33 cellular contexts compared by ENCODE assay signal in the genomic region with DNA sequence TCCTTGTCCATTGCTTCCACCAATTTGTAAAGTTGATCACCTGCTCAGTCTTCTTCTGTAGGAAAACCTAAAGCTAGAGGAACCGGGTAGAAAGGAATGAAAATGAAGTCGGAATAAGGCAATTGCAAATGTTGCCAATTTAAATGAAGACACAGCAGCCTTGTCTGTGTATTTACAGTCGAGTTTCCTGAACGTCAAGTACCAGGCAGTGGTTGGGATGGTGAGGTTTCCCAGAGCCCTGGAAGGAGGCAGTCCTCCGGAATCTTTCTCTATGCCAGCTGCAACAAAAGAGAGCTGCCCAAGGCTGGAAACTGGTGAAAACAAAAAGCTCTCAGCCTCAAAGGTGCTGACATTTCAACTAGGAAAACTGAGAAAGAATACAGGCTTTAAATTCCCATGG. TPM values are rescaled to one million over a fixed set of nuclear protein-coding genes. Genes with fewer than 3 reads are reported as not detected.
DNase-seq lines count a peak whose midpoint lies in the region; ATAC-seq, FAIRE-seq and TF ChIP-seq lines count a peak whose summit lies in the region.
"Had no signal": no experiment of that assay in that cellular context is flagged by ENCODE, and none has a peak within 500 bp of the region (broad histone marks: within the 10 kb centered on the region; RNA-seq: fewer than 3 reads in every experiment).

No MANE protein-coding gene starts in this region.

- TF ChIP-seq EP300 in K562 (IDR thresholded peaks at IDR 0.05; ENCODE audit: low read length) (no peak), sigmoid colon (IDR thresholded peaks at IDR 0.05) (no peak)

- H3K4me3 ChIP-seq in K562 (no peak overlapping the region), neural progenitor cell (no peak overlapping the region), sigmoid colon (no peak overlapping the region)
- H3K4me3 ChIP-seq: BLaER1 treated with 17β-estradiol and CSF1 and Interleukin-3, amounts not matched to agents 10 nM and 100 nM; GM12878 had no signal

- H3K36me3 Mint-ChIP-seq in neural progenitor cell = no peaks in the 10 kb centered on the region
- H3K36me3 Mint-ChIP-seq: CD8-positive, alpha-beta T cell had no signal

- no peaks in the 10 kb centered on the region for H3K9me3 Mint-ChIP-seq in neural progenitor cell
- H3K9me3 Mint-ChIP-seq: CD4-positive, alpha-beta T cell; CD8-positive, alpha-beta T cell had no signal

- no peaks in the 10 kb centered on the region for H3K9me3 ChIP-seq in K562 (replicated peaks; ENCODE audit: control insufficient read depth, insufficient read depth, low read depth, low read length)
- H3K9me3 ChIP-seq in neural progenitor cell (ENCODE audit: low read depth) = no peaks in the 10 kb centered on the region
- H3K9me3 ChIP-seq in sigmoid colon = no peaks in the 10 kb centered on the region
- H3K9me3 ChIP-seq: BLaER1 treated with 17β-estradiol and CSF1 and Interleukin-3, amounts not matched to agents 10 nM and 100 nM had no signal

- CTCF ChIA-PET in K562 (lab: Yijun Ruan, JAX; ENCODE audit: low intra/inter-chr PET ratio) = no interaction called here

- H3K4me3 Mint-ChIP-seq in neural progenitor cell = no peak overlapping the region
- H3K4me3 Mint-ChIP-seq: B cell; CD4-positive, alpha-beta T cell; CD8-positive, alpha-beta T cell had no signal

- H3K9me1 ChIP-seq in K562 (ENCODE audit: control insufficient read depth, insufficient read depth, low read length) = no peaks in the 10 kb centered on the region

- peaks cover 2% of the 10 kb centered on the region for H3K27me3 Mint-ChIP-seq in neural progenitor cell (ENCODE audit: insufficient read depth, low read depth)

- H3K36me3 ChIP-seq in K562 (ENCODE audit: control insufficient read depth, insufficient read depth, low read length) (no peaks in the 10 kb centered on the region), neural progenitor cell (no peaks in the 10 kb centered on the region), sigmoid colon (no peaks in the 10 kb centered on the region)
- H3K36me3 ChIP-seq: BLaER1 treated with 17β-estradiol and CSF1 and Interleukin-3, amounts not matched to agents 10 nM and 100 nM had no signal

- H3K4me1 Mint-ChIP-seq in neural progenitor cell = no peaks in the 10 kb centered on the region
- H3K4me1 Mint-ChIP-seq: B cell had no signal

- intact Hi-C loops in K562 (cut with micrococcal nuclease) = no loop called here
- intact Hi-C loops in sigmoid colon (cut with DNase I) = loop anchor here (5.0 kb wide), 1 partner anchor 43 kb away; a partner anchor contains a TSS

- TF ChIP-seq CTCF in K562 (IDR thresholded peaks at IDR 0.05 in 2 of 3, conservative IDR thresholded peaks at IDR 0.05 in 1 of 3; ENCODE audit: insufficient read depth in 2 of 3, low read depth in 1 of 3, low read length in 3 of 3) (no peak), neural progenitor cell (IDR thresholded peaks at IDR 0.05) (no peak), sigmoid colon (IDR thresholded peaks at IDR 0.05) (no peak)

- H2AFZ ChIP-seq in K562 (ENCODE audit: low read depth, low read length) = peak overlapping the region; percentile 69
- H2AFZ ChIP-seq in neural progenitor cell (replicated peaks) = peak overlapping the region; percentile 21

- no peak for DNase-seq in K562 (ENCODE audit: extremely low read depth in 1 of 4, low spot score in 3 of 4)
- peak; percentile 30 for DNase-seq in mucosa of gallbladder (ENCODE audit: low spot score)
- DNase-seq in neural progenitor cell (ENCODE audit: low spot score) = no peak
- DNase-seq in sigmoid colon = no peak
- no peak for DNase-seq in stimulated activated CD4-positive, alpha-beta T cell treated with anti-CD3 and anti-CD28 coated beads, Interleukin-4, amount 100 ng/mL, for 24 hours
- DNase-seq in stimulated activated CD8-positive, alpha-beta memory T cell treated with anti-CD3 and anti-CD28 coated beads, Interleukin-4, amount 100 ng/mL, for 48 hours = no peak
- no peak for DNase-seq in NCI-H1436 treated with DMSO at 0.1 percent for 48 hours (lab: John Stamatoyannopoulos, UW)
- DNase-seq: 8988T; ACHN; AML-193; CD4-positive, alpha-beta T cell; CD8-positive, alpha-beta T cell; DMS 273 treated with DMSO at 0.1 percent for 48 hours; DMS153; DMS53; DMS79; DND-41; EL; GDM1 had no signal

- FAIRE-seq in K562 (lab: Jason Lieb, UNC) = no peak
- FAIRE-seq: A204.1, GM12878, GM12892, GM18507, GM19239 had no signal

- no peak for TF ChIP-seq POLR2A in K562 (conservative IDR thresholded peaks at IDR 0.05)
- no peak for TF ChIP-seq POLR2A in sigmoid colon (IDR thresholded peaks at IDR 0.05)

- ATAC-seq in K562 = no peak
- no peak for ATAC-seq in GM18870 (IDR thresholded peaks at IDR 0.05; ENCODE audit: unreplicated experiment)
- ATAC-seq: CD8-positive, alpha-beta T cell; GM12878 had no signal

- peaks cover 0 to under 1% of the 10 kb centered on the region in 2 experiments; a peak in 1 of 5 replicates for H3K4me1 ChIP-seq in K562 (replicated peaks in 1 of 2; ENCODE audit: control insufficient read depth in 2 of 2, insufficient read depth in 2 of 2, low read length in 2 of 2)
- H3K4me1 ChIP-seq in neural progenitor cell = no peaks in the 10 kb centered on the region
- H3K4me1 ChIP-seq in sigmoid colon = peaks cover 0 to 16% (median 8%) of the 10 kb centered on the region in 4 donors
- H3K4me1 ChIP-seq: BLaER1 treated with 17β-estradiol and CSF1 and Interleukin-3, amounts not matched to agents 10 nM and 100 nM had no signal

- H4K20me1 ChIP-seq in K562 (replicated peaks; ENCODE audit: control insufficient read depth, insufficient read depth, low read length) (no peaks in the 10 kb centered on the region), neural progenitor cell (ENCODE audit: low read depth) (no peaks in the 10 kb centered on the region)
- H4K20me1 ChIP-seq: BLaER1 treated with 17β-estradiol and CSF1 and Interleukin-3, amounts not matched to agents 10 nM and 100 nM had no signal

- POLR2A ChIA-PET in K562 (lab: Yijun Ruan, JAX) = interaction anchor here (0.5 to 0.7 kb wide), 3 partner anchors 14 to 29 kb away, joined by 3 read pairs; a partner anchor contains a TSS

- H3K27me3 ChIP-seq in K562 (ENCODE audit: control insufficient read depth in 2 of 2, insufficient read depth in 2 of 2, low read length in 2 of 2) (no peaks in the 10 kb centered on the region; a peak in 2 of 5 replicates), neural progenitor cell (no peaks in the 10 kb centered on the region), sigmoid colon (no peaks in the 10 kb centered on the region)
- H3K27me3 ChIP-seq: BLaER1 treated with 17β-estradiol and CSF1 and Interleukin-3, amounts not matched to agents 10 nM and 100 nM had no signal

- H3F3A ChIP-seq in neural progenitor cell (ENCODE audit: low read depth) = no peaks in the 10 kb centered on the region

- H3K4me2 ChIP-seq in K562 (ENCODE audit: insufficient read depth, low read length) = no peak overlapping the region
- no peak overlapping the region for H3K4me2 ChIP-seq in neural progenitor cell
- H3K4me2 ChIP-seq: BLaER1 treated with 17β-estradiol and CSF1 and Interleukin-3, amounts not matched to agents 10 nM and 100 nM had no signal

- H3K9ac ChIP-seq in K562 (ENCODE audit: insufficient read depth in 1 of 2, low read depth in 2 of 2, low read length in 2 of 2) = no peak overlapping the region
- H3K9ac ChIP-seq in neural progenitor cell = no peak overlapping the region
- H3K9ac ChIP-seq: BLaER1 treated with 17β-estradiol and CSF1 and Interleukin-3, amounts not matched to agents 10 nM and 100 nM had no signal

- 6% methylated on average over 5 of the region's 5 CpGs for WGBS in K562 (ENCODE audit: insufficient coverage, low coverage, missing lambda C conversion rate)
- WGBS in sigmoid colon, 2 donors = 61 to 65% methylated on average over 5 of the region's 5 CpGs

- no peak overlapping the region for H3K27ac Mint-ChIP-seq in neural progenitor cell
- H3K27ac Mint-ChIP-seq: B cell; CD4-positive, alpha-beta T cell; CD8-positive, alpha-beta T cell had no signal

- H3K79me2 ChIP-seq in K562 (ENCODE audit: control insufficient read depth, insufficient read depth, low read length) = no peaks in the 10 kb centered on the region
- H3K79me2 ChIP-seq in neural progenitor cell (ENCODE audit: low read depth) = no peaks in the 10 kb centered on the region

- BruUV-seq in K562 (replicated peaks; lab: Mats Ljungman, UMichigan) = no TSS peak

- H3K27ac ChIP-seq in K562 (ENCODE audit: extremely low read depth, low read depth, low read length) (no peak overlapping the region), neural progenitor cell (no peak overlapping the region), sigmoid colon (peak overlapping the region in 3 of 4 donors; percentile 43 to 47 (median 47))
- H3K27ac ChIP-seq: BLaER1 treated with 17β-estradiol and CSF1 and Interleukin-3, amounts not matched to agents 10 nM and 100 nM; C4-2B had no signal

- TF ChIP-seq RAD21 in K562 (CRISPR knock-in tag; conservative IDR thresholded peaks at IDR 0.05 in 1 of 2, IDR thresholded peaks at IDR 0.05 in 1 of 2) = no peak

- in situ Hi-C loops in K562 (cut with MboI) = no loop called here

RNA-seq across cellular contexts. Expression of a gene that starts 17.7 kb away (rescaled TPM):
- total RNA-seq in K562 (2011; cell fraction: chromatin; rRNA removed; ENCODE audit: low replicate concordance) = 0.30 TPM in 1 of 2 replicates, not detected in the other
- total RNA-seq in K562 (2011; cell fraction: nucleolus; rRNA removed) = 0.33 TPM in 1 of 2 replicates, not detected in the other
- total RNA-seq in K562 (2011; cell fraction: nucleoplasm; rRNA removed) = 0.38 TPM in 1 of 2 replicates, not detected in the other
- 0.12 TPM in 1 of 2 replicates, not detected in the other for total RNA-seq in K562 (2014; rRNA removed)
- total RNA-seq in K562 (2014; rRNA removed; fragmentation: Illumina TruSeq; extraction: Trizol) = 0.18 and 0.29 TPM in 2 replicates
- 0.68 and 0.83 TPM in 2 replicates for total RNA-seq in K562 (2015; rRNA removed; fragmentation: Illumina TruSeq; extraction: Trizol)
- total RNA-seq in K562 (2021) = 0.24 TPM in 1 of 2 replicates, not detected in the other
- polyA plus RNA-seq in K562 (2011; rRNA removed) = 0.28 and 0.42 TPM in 2 replicates
- 0.63 and 1.4 TPM in 2 replicates for polyA plus RNA-seq in K562 (2011; cell fraction: cytosol; rRNA removed)
- 0.13 and 0.74 TPM in 2 replicates for polyA plus RNA-seq in K562 (2011; cell fraction: nucleus; rRNA removed)
- polyA plus RNA-seq in K562 (2012) = 0.09 and 0.15 TPM in 2 replicates
- 0.39 TPM in 1 of 2 replicates, not detected in the other for polyA plus RNA-seq in K562 (2014; fragmentation: Illumina TruSeq; extraction: Trizol)
- polyA plus RNA-seq in K562 (2014; fragmentation: Nextera tagmentation; extraction: Ambion mirVana) = under 1 TPM in 1 of 2 experiments, not detected in 1; 0.21 TPM
- polyA plus RNA-seq in K562 (2014; rRNA removed) = 0.17 and 0.30 TPM in 2 replicates
- 0.11 and 0.21 TPM in 2 replicates for polyA minus RNA-seq in K562 (2011; rRNA and poly(A)+ RNA removed)
- not detected in 2 replicates for polyA minus RNA-seq in K562 (2011; cell fraction: cytosol; rRNA and poly(A)+ RNA removed)
- not detected in 2 replicates for polyA minus RNA-seq in K562 (2011; cell fraction: nucleus; rRNA and poly(A)+ RNA removed)
- total RNA-seq in mucosa of gallbladder = not detected
- total RNA-seq in neural progenitor cell (ENCODE audit: low replicate concordance) = 0.06 TPM in 1 of 2 replicates, not detected in the other
- total RNA-seq in sigmoid colon = not detected
- polyA plus RNA-seq in sigmoid colon = under 1 TPM in 1 of 3 donors, not detected in 2; 0.25 TPM
- total RNA-seq: A673; CD8-positive, alpha-beta T cell; Daoy; G401; GM12878 had no signal
- polyA plus RNA-seq: AG04450, BJ had no signal

RNA-seq across cellular contexts. Expression of a gene that starts 18.5 kb away (rescaled TPM):
- not detected in 2 replicates for total RNA-seq in K562 (2011; cell fraction: chromatin; rRNA removed; ENCODE audit: low replicate concordance)
- not detected in 2 replicates for total RNA-seq in K562 (2011; cell fraction: nucleolus; rRNA removed)
- not detected in 2 replicates for total RNA-seq in K562 (2011; cell fraction: nucleoplasm; rRNA removed)
- total RNA-seq in K562 (2014; rRNA removed) (not detected in 2 replicates), K562 (2014; rRNA removed; fragmentation: Illumina TruSeq; extraction: Trizol) (not detected in 2 replicates), K562 (2015; rRNA removed; fragmentation: Illumina TruSeq; extraction: Trizol) (0.22 TPM in 1 of 2 replicates, not detected in the other), K562 (2021) (not detected in 2 replicates), mucosa of gallbladder (1.3 TPM), neural progenitor cell (ENCODE audit: low replicate concordance) (1.5 TPM in 1 of 2 replicates, not detected in the other), sigmoid colon (1 to 10 TPM in 1 of 4 donors, not detected in 3; 2.9 TPM)
- polyA plus RNA-seq in K562 (2011; rRNA removed) (not detected in 2 replicates), K562 (2014; fragmentation: Illumina TruSeq; extraction: Trizol) (not detected in 2 replicates), K562 (2014; fragmentation: Nextera tagmentation; extraction: Ambion mirVana) (under 1 TPM in 1 of 2 experiments, not detected in 1; 0.17 TPM), K562 (2014; rRNA removed) (1.4 TPM in 1 of 2 replicates, not detected in the other), sigmoid colon (under 1 TPM in 1 of 3 donors, not detected in 2; 0.47 TPM)
- not detected in 2 replicates for polyA plus RNA-seq in K562 (2011; cell fraction: cytosol; rRNA removed)
- 0.74 and 0.88 TPM in 2 replicates for polyA plus RNA-seq in K562 (2011; cell fraction: nucleus; rRNA removed)
- not detected in 2 replicates for polyA plus RNA-seq in K562 (2012)
- not detected in 2 replicates for polyA minus RNA-seq in K562 (2011; rRNA and poly(A)+ RNA removed)
- polyA minus RNA-seq in K562 (2011; cell fraction: cytosol; rRNA and poly(A)+ RNA removed) = not detected in 2 replicates
- polyA minus RNA-seq in K562 (2011; cell fraction: nucleus; rRNA and poly(A)+ RNA removed) = not detected in 2 replicates
- total RNA-seq: A673; CD8-positive, alpha-beta T cell; Daoy; GM12878 had no signal
- polyA plus RNA-seq: AG04450, BJ, GM12878 had no signal

RNA-seq across cellular contexts. Expression of a gene that starts 29.7 kb away (rescaled TPM):
- total RNA-seq in K562 (2011; cell fraction: chromatin; rRNA removed; ENCODE audit: low replicate concordance) = 18.6 and 35.5 TPM in 2 replicates
- 16.1 and 22.7 TPM in 2 replicates for total RNA-seq in K562 (2011; cell fraction: nucleolus; rRNA removed)
- total RNA-seq in K562 (2011; cell fraction: nucleoplasm; rRNA removed) = 17.8 and 18.6 TPM in 2 replicates
- total RNA-seq in K562 (2014; rRNA removed) (3.3 and 5.2 TPM in 2 replicates), K562 (2014; rRNA removed; fragmentation: Illumina TruSeq; extraction: Trizol) (1.8 and 3.2 TPM in 2 replicates), K562 (2015; rRNA removed; fragmentation: Illumina TruSeq; extraction: Trizol) (2.5 and 2.6 TPM in 2 replicates), K562 (2021) (6.4 and 7.8 TPM in 2 replicates), mucosa of gallbladder (44.1 TPM), neural progenitor cell (ENCODE audit: low replicate concordance) (5.7 and 11.3 TPM in 2 replicates), sigmoid colon (10 to 100 TPM; 17.8 to 27.3 (median 21.3) TPM)
- polyA plus RNA-seq in K562 (2011; rRNA removed) (7.3 and 11.1 TPM in 2 replicates), K562 (2014; fragmentation: Illumina TruSeq; extraction: Trizol) (5.1 and 5.2 TPM in 2 replicates), K562 (2014; fragmentation: Nextera tagmentation; extraction: Ambion mirVana) (under 1 TPM; 0.10 to 0.13 TPM), K562 (2014; rRNA removed) (5.1 and 6.1 TPM in 2 replicates), sigmoid colon (10 to 100 TPM; 15.6 to 23.4 (median 18.1) TPM)
- polyA plus RNA-seq in K562 (2011; cell fraction: cytosol; rRNA removed) = 9.0 and 9.1 TPM in 2 replicates
- polyA plus RNA-seq in K562 (2011; cell fraction: nucleus; rRNA removed) = 46.9 and 48.0 TPM in 2 replicates
- 5.8 and 10.7 TPM in 2 replicates for polyA plus RNA-seq in K562 (2012)
- 3.4 and 4.0 TPM in 2 replicates for polyA minus RNA-seq in K562 (2011; rRNA and poly(A)+ RNA removed)
- polyA minus RNA-seq in K562 (2011; cell fraction: cytosol; rRNA and poly(A)+ RNA removed) = 3.6 and 3.9 TPM in 2 replicates
- 4.8 and 5.9 TPM in 2 replicates for polyA minus RNA-seq in K562 (2011; cell fraction: nucleus; rRNA and poly(A)+ RNA removed)

RNA-seq across cellular contexts. Expression of a gene that starts 37.2 kb away (rescaled TPM):
- 50.6 and 183 TPM in 2 replicates for total RNA-seq in K562 (2011; cell fraction: chromatin; rRNA removed; ENCODE audit: low replicate concordance)
- 131 and 133 TPM in 2 replicates for total RNA-seq in K562 (2011; cell fraction: nucleolus; rRNA removed)
- 70.0 and 70.2 TPM in 2 replicates for total RNA-seq in K562 (2011; cell fraction: nucleoplasm; rRNA removed)
- total RNA-seq in K562 (2014; rRNA removed) (22.2 and 22.4 TPM in 2 replicates), K562 (2014; rRNA removed; fragmentation: Illumina TruSeq; extraction: Trizol) (3.2 and 3.6 TPM in 2 replicates), K562 (2015; rRNA removed; fragmentation: Illumina TruSeq; extraction: Trizol) (6.2 and 7.7 TPM in 2 replicates), K562 (2021) (37.7 and 45.9 TPM in 2 replicates), mucosa of gallbladder (39.3 TPM), neural progenitor cell (ENCODE audit: low replicate concordance) (4.4 and 16.6 TPM in 2 replicates), sigmoid colon (10 to 100 TPM; 12.1 to 22.7 (median 14.4) TPM)
- polyA plus RNA-seq in K562 (2011; rRNA removed) (4.6 and 11.2 TPM in 2 replicates), K562 (2014; fragmentation: Illumina TruSeq; extraction: Trizol) (5.2 and 15.8 TPM in 2 replicates), K562 (2014; fragmentation: Nextera tagmentation; extraction: Ambion mirVana) (under 1 TPM; 0.25 to 0.53 TPM), K562 (2014; rRNA removed) (21.0 and 21.6 TPM in 2 replicates), sigmoid colon (10 to 100 TPM; 13.2 to 27.6 (median 19.4) TPM)
- 6.2 and 17.3 TPM in 2 replicates for polyA plus RNA-seq in K562 (2011; cell fraction: cytosol; rRNA removed)
- 42.8 and 78.0 TPM in 2 replicates for polyA plus RNA-seq in K562 (2011; cell fraction: nucleus; rRNA removed)
- polyA plus RNA-seq in K562 (2012) = 22.5 and 32.9 TPM in 2 replicates
- 5.7 and 7.2 TPM in 2 replicates for polyA minus RNA-seq in K562 (2011; rRNA and poly(A)+ RNA removed)
- polyA minus RNA-seq in K562 (2011; cell fraction: cytosol; rRNA and poly(A)+ RNA removed) = 18.2 and 19.4 TPM in 2 replicates
- polyA minus RNA-seq in K562 (2011; cell fraction: nucleus; rRNA and poly(A)+ RNA removed) = 45.1 and 49.8 TPM in 2 replicates

RNA-seq across cellular contexts. Expression of a gene that starts 42.6 kb away (rescaled TPM):
- total RNA-seq in K562 (2011; cell fraction: chromatin; rRNA removed; ENCODE audit: low replicate concordance) = 6.5 and 18.2 TPM in 2 replicates
- total RNA-seq in K562 (2011; cell fraction: nucleolus; rRNA removed) = 10.7 and 15.0 TPM in 2 replicates
- total RNA-seq in K562 (2011; cell fraction: nucleoplasm; rRNA removed) = 7.7 and 8.2 TPM in 2 replicates
- 7.0 and 7.3 TPM in 2 replicates for total RNA-seq in K562 (2014; rRNA removed)
- 2.5 and 3.1 TPM in 2 replicates for total RNA-seq in K562 (2014; rRNA removed; fragmentation: Illumina TruSeq; extraction: Trizol)
- total RNA-seq in K562 (2015; rRNA removed; fragmentation: Illumina TruSeq; extraction: Trizol) = 4.4 and 4.8 TPM in 2 replicates
- 8.7 TPM in 2 replicates for total RNA-seq in K562 (2021)
- polyA plus RNA-seq in K562 (2011; rRNA removed) = 7.2 and 9.0 TPM in 2 replicates
- 8.1 and 21.2 TPM in 2 replicates for polyA plus RNA-seq in K562 (2011; cell fraction: cytosol; rRNA removed)
- 5.7 and 9.2 TPM in 2 replicates for polyA plus RNA-seq in K562 (2011; cell fraction: nucleus; rRNA removed)
- 7.4 and 11.4 TPM in 2 replicates for polyA plus RNA-seq in K562 (2012)
- polyA plus RNA-seq in K562 (2014; fragmentation: Illumina TruSeq; extraction: Trizol) = 8.9 and 10.0 TPM in 2 replicates
- 1 to 10 TPM; 1.7 to 1.9 TPM for polyA plus RNA-seq in K562 (2014; fragmentation: Nextera tagmentation; extraction: Ambion mirVana)
- polyA plus RNA-seq in K562 (2014; rRNA removed) = 5.2 and 6.4 TPM in 2 replicates
- 4.9 and 7.0 TPM in 2 replicates for polyA minus RNA-seq in K562 (2011; rRNA and poly(A)+ RNA removed)
- polyA minus RNA-seq in K562 (2011; cell fraction: cytosol; rRNA and poly(A)+ RNA removed) = 5.3 and 7.1 TPM in 2 replicates
- 3.9 and 4.1 TPM in 2 replicates for polyA minus RNA-seq in K562 (2011; cell fraction: nucleus; rRNA and poly(A)+ RNA removed)
- 5.5 TPM for total RNA-seq in mucosa of gallbladder
- 0.28 TPM in 1 of 2 replicates, not detected in the other for total RNA-seq in neural progenitor cell (ENCODE audit: low replicate concordance)
- total RNA-seq in sigmoid colon = 1 to 10 TPM; 1.8 to 4.7 (median 3.7) TPM
- 10 to 100 TPM; 11.6 to 31.3 (median 14.4) TPM for polyA plus RNA-seq in sigmoid colon
- total RNA-seq: A673; CD4-positive, alpha-beta T cell; CD8-positive, alpha-beta T cell; Daoy had no signal

Comparison
In these comparisons a context has a peak if more than half of its experiments do, and no peak if none do; other contexts are left out.
1. H3K27ac ChIP-seq: peak in sigmoid colon (3 of 4); none in K562 (single experiment) and neural progenitor cell (single experiment).